ENCODE assay signal across 8 cellular contexts in the genomic region with DNA sequence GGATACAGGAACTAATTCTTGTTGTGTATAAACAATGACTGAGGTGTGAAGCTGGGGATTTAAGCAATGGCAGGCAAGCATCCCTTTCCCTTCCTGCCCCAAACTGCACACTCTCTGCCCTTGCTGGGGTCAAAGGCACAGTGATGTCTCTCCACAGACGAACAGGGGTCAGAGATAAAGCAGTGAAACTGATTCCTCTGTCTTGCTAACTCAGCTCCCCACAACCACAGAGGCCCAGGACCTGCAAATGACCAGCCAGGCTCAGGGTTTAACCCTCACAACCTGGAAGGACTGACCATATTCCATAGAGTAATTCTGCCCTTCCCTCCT.
DNase-seq lines count a peak whose midpoint lies in the region; ATAC-seq lines count a peak whose summit lies in the region.
"Had no signal": no experiment of that assay in that cellular context is flagged by ENCODE, and none has a peak within 500 bp of the region (broad histone marks: within the 10 kb centered on the region; RNA-seq: fewer than 3 reads in every experiment).

No MANE protein-coding gene starts in this region.

- ATAC-seq in GM19324 (IDR thresholded peaks at IDR 0.05; ENCODE audit: low FRiP score, unreplicated experiment) (peak; percentile 6), HG02943 (IDR thresholded peaks at IDR 0.05; ENCODE audit: low read depth, unreplicated experiment) (peak; percentile 11)
- peak; percentile 5 for ATAC-seq in activated CD8-positive, alpha-beta T cell treated with anti-CD3 and anti-CD28 coated beads, Interleukin-2, amount 10 ng/mL, durations not matched to agents 7 days and 5 days

- peak overlapping the region; percentile 78 for H3K4me3 Mint-ChIP-seq in activated CD8-positive, alpha-beta T cell treated with anti-CD3 and anti-CD28 coated beads, Interleukin-2, amount 10 ng/mL, durations not matched to agents 7 days and 5 days

- peaks cover 90% of the 10 kb centered on the region for H3K4me1 Mint-ChIP-seq in activated CD8-positive, alpha-beta T cell treated with anti-CD3 and anti-CD28 coated beads, Interleukin-2, amount 10 ng/mL, durations not matched to agents 7 days and 5 days (ENCODE audit: low read depth)

- H3K9me3 Mint-ChIP-seq in activated CD8-positive, alpha-beta T cell treated with anti-CD3 and anti-CD28 coated beads, Interleukin-2, amount 10 ng/mL, durations not matched to agents 7 days and 5 days (ENCODE audit: insufficient read depth), result no peaks in the 10 kb centered on the region

- H3K4me3 ChIP-seq in skin epidermis, result peak overlapping the region in 1 of 7 experiments; percentile 11

- no peak for DNase-seq in activated CD8-positive, alpha-beta T cell treated with anti-CD3 and anti-CD28 coated beads, Interleukin-2, amount 10 ng/mL, durations not matched to agents 7 days and 5 days
- DNase-seq in NCI-H2029 treated with DMSO at 0.1 percent for 48 hours (lab: John Stamatoyannopoulos, UW) (no peak), NCI-H2107 (lab: John Stamatoyannopoulos, UW) (no peak), NCI-H1092 (lab: John Stamatoyannopoulos, UW) (no peak)
- DNase-seq: NCI-H226 had no signal

- H3K27ac ChIP-seq in skin epidermis, result peak overlapping the region in 11 of 21 experiments; percentile 8 to 81 (median 51)

- CTCF ChIA-PET in activated CD8-positive, alpha-beta T cell treated with anti-CD3 and anti-CD28 coated beads, Interleukin-2, amount 10 ng/mL, durations not matched to agents 7 days and 5 days (lab: Charles Lee), result interaction anchor here (0.7 to 12.8 kb wide), 16 partner anchors 9 to 174 kb away, joined by 3 to 190 read pairs (median 5); a partner anchor contains a TSS

- H3K27me3 Mint-ChIP-seq in activated CD8-positive, alpha-beta T cell treated with anti-CD3 and anti-CD28 coated beads, Interleukin-2, amount 10 ng/mL, durations not matched to agents 7 days and 5 days (ENCODE audit: low read depth), result no peaks in the 10 kb centered on the region

- H3K27ac Mint-ChIP-seq in activated CD8-positive, alpha-beta T cell treated with anti-CD3 and anti-CD28 coated beads, Interleukin-2, amount 10 ng/mL, durations not matched to agents 7 days and 5 days, result peak overlapping the region; percentile 94

- H3K36me3 Mint-ChIP-seq in activated CD8-positive, alpha-beta T cell treated with anti-CD3 and anti-CD28 coated beads, Interleukin-2, amount 10 ng/mL, durations not matched to agents 7 days and 5 days (ENCODE audit: low read depth), result peaks cover 72% of the 10 kb centered on the region

- POLR2A ChIA-PET in activated CD8-positive, alpha-beta T cell treated with anti-CD3 and anti-CD28 coated beads, Interleukin-2, amount 10 ng/mL, durations not matched to agents 7 days and 5 days (lab: Charles Lee), result interaction anchor here (0.6 to 3.9 kb wide), 19 partner anchors 8 to 106 kb away, joined by 3 to 40 read pairs (median 4); a partner anchor contains a TSS
